In genomic region chr2:18722101-18722500, GRCh38 we compare ENCODE assay signal across 21 cellular contexts.
"Had no signal": no experiment of that assay in that cellular context is flagged by ENCODE, and none has a peak within 500 bp of the region (broad histone marks: within the 10 kb centered on the region; RNA-seq: fewer than 3 reads in every experiment).

No MANE protein-coding gene starts in this region.

- H3K27me3 ChIP-seq: adrenal gland, transverse colon, uterus had no signal

- H3K9me3 ChIP-seq: adrenal gland, transverse colon, uterus had no signal

- H3K36me3 ChIP-seq: adrenal gland, transverse colon, uterus, WERI-Rb-1 had no signal

- H3K4me3 ChIP-seq: adrenal gland, lung, transverse colon, uterus had no signal

- H3K27ac ChIP-seq: adrenal gland, transverse colon, uterus, WERI-Rb-1 had no signal

- DNase-seq: activated CD4-positive, alpha-beta T cell treated with anti-CD3 and anti-CD28 coated beads for 1 hour; activated CD8-positive, alpha-beta memory T cell treated with anti-CD3 and anti-CD28 coated beads for 24 hours; activated CD8-positive, alpha-beta memory T cell treated with anti-CD3 and anti-CD28 coated beads, Interleukin-2, amount 50 U/mL, for 48 hours; activated gamma-delta T cell; activated T-cell treated with anti-CD3 and anti-CD28 coated beads, Interleukin-2, amount 50 U/mL, for 48 hours; adrenal gland; foreskin melanocyte; glutamatergic neuron; hippocampal formation; islet precursor cell; left colon; midbrain; nephron progenitor cell; nucleus accumbens; stimulated activated CD4-positive, alpha-beta T cell treated with anti-CD3 and anti-CD28 coated beads, Interleukin-2, amount 100 ng/mL, for 24 hours; stimulated activated naive CD8-positive, alpha-beta T cell treated with anti-CD3 and anti-CD28 coated beads, Interleukin-15, Interleukin-2, amounts not matched to agents 100 U/mL and 50 U/mL, for 24 hours; T-helper 17 cell; transverse colon; uterus; WERI-Rb-1 had no signal

- H3K4me1 ChIP-seq: adrenal gland, transverse colon, uterus had no signal
